ENCODE assay signal across 8 cellular contexts in genomic region chr3:160402249-160403027, GRCh38. TPM values are rescaled to one million over a fixed set of nuclear protein-coding genes. Genes with fewer than 3 reads are reported as not detected.
DNase-seq lines count a peak whose midpoint lies in the region; TF ChIP-seq lines count a peak whose summit lies in the region.

No MANE protein-coding gene starts in this region.

- H3K4ac ChIP-seq in trophoblast cell (ENCODE audit: low read depth, low read length), result no peak overlapping the region

- H4K20me1 ChIP-seq in OCI-LY7 (ENCODE audit: insufficient read depth, low read length), result peaks cover 68% of the 10 kb centered on the region

- H3K9ac ChIP-seq in trophoblast cell (ENCODE audit: low read length), result no peak overlapping the region

- H3K4me1 ChIP-seq in OCI-LY7 (ENCODE audit: insufficient read depth, low read length, poor library complexity, severe bottlenecking), result peaks cover 38% of the 10 kb centered on the region
- peaks cover 0 to 65% (median 9%) of the 10 kb centered on the region in 3 donors for H3K4me1 ChIP-seq in esophagus squamous epithelium
- H3K4me1 ChIP-seq in sigmoid colon, result peaks cover 0 to 26% (median 19%) of the 10 kb centered on the region in 4 donors
- H3K4me1 ChIP-seq in trophoblast cell (ENCODE audit: control insufficient read depth in 1 of 2, insufficient read depth in 2 of 2, low read length in 2 of 2), result no peaks in the 10 kb centered on the region

- DNase-seq in DMS79 treated with DMSO at 0.1 percent for 48 hours (lab: John Stamatoyannopoulos, UW) (peak; percentile 53), DMS79 (lab: John Stamatoyannopoulos, UW) (no peak), OCI-LY7 (ENCODE audit: low spot score) (no peak), esophagus squamous epithelium (lab: John Stamatoyannopoulos, UW) (no peak), sigmoid colon (no peak), GDM1 (lab: John Stamatoyannopoulos, UW) (no peak), trophoblast cell (no peak), C1 segment of cervical spinal cord (lab: John Stamatoyannopoulos, UW) (no peak)

- H2AFZ ChIP-seq in OCI-LY7 (ENCODE audit: low read length) (no peak overlapping the region), trophoblast cell (ENCODE audit: insufficient read depth, low read length, poor library complexity) (no peak overlapping the region)

- TF ChIP-seq CTCF in OCI-LY7 (conservative IDR thresholded peaks at IDR 0.05; ENCODE audit: low read length), result no peak
- TF ChIP-seq CTCF in esophagus squamous epithelium (IDR thresholded peaks at IDR 0.05), result no peak
- no peak for TF ChIP-seq CTCF in sigmoid colon (IDR thresholded peaks at IDR 0.05)

- H2BK12ac ChIP-seq in trophoblast cell (ENCODE audit: low read length), result no peak overlapping the region

- H3K4me3 ChIP-seq in OCI-LY7 (ENCODE audit: low read depth, low read length, poor library complexity, severe bottlenecking) (peak overlapping the region; percentile 100), esophagus squamous epithelium (peak overlapping the region; percentile 66 to 90 (median 76)), sigmoid colon (peak overlapping the region in 3 of 4 donors; percentile 61 to 76 (median 69)), trophoblast cell (ENCODE audit: low read depth, low read length) (no peak overlapping the region)

- H3K27ac ChIP-seq in OCI-LY7 (ENCODE audit: low read depth, low read length, poor library complexity, severe bottlenecking) (peak overlapping the region; percentile 92), esophagus squamous epithelium (peak overlapping the region; percentile 86 to 98 (median 92)), sigmoid colon (peak overlapping the region; percentile 22 to 90 (median 86)), trophoblast cell (ENCODE audit: low read depth, low read length) (no peak overlapping the region)

- H3K4me2 ChIP-seq in OCI-LY7 (ENCODE audit: low read length) (peak overlapping the region; percentile 84), trophoblast cell (ENCODE audit: low read length) (no peak overlapping the region)

- no peak overlapping the region for H4K91ac ChIP-seq in trophoblast cell (ENCODE audit: low read depth, low read length)

- H3K14ac ChIP-seq in trophoblast cell (ENCODE audit: low read length), result no peak overlapping the region

- H3K9me2 ChIP-seq in OCI-LY7 (ENCODE audit: insufficient read depth, low read length), result no peaks in the 10 kb centered on the region

- H3K79me2 ChIP-seq in OCI-LY7 (ENCODE audit: insufficient read depth, low read depth, low read length) (peaks cover 98% of the 10 kb centered on the region), trophoblast cell (ENCODE audit: control insufficient read depth, insufficient read depth, low read length, poor library complexity) (peaks cover 19% of the 10 kb centered on the region)

- H3K18ac ChIP-seq in trophoblast cell (ENCODE audit: low read length), result no peak overlapping the region

- H4K8ac ChIP-seq in trophoblast cell (ENCODE audit: low read depth, low read length), result no peak overlapping the region

- POLR2A ChIA-PET in OCI-LY7 (lab: Charles Lee), result interaction anchor here (0.5 to 1.9 kb wide), 10 partner anchors 9 to 651 kb away, joined by 3 to 14 read pairs (median 6); partner anchors contain the start of gene TRIM59

- H2BK120ac ChIP-seq in trophoblast cell (ENCODE audit: insufficient read depth, low read length, poor library complexity), result no peak overlapping the region

- no peak overlapping the region for H2AK5ac ChIP-seq in trophoblast cell (ENCODE audit: low read length)

- peaks cover 13% of the 10 kb centered on the region for H3K79me1 ChIP-seq in trophoblast cell (ENCODE audit: low read length)

- H3K27me3 ChIP-seq in esophagus squamous epithelium, result peaks cover 0 to 4% (median 0%) of the 10 kb centered on the region in 4 donors
- H3K27me3 ChIP-seq in sigmoid colon, result peaks cover 0 to 42% (median 15%) of the 10 kb centered on the region in 3 donors
- no peaks in the 10 kb centered on the region for H3K27me3 ChIP-seq in trophoblast cell (ENCODE audit: insufficient read depth, low read length)

- TF ChIP-seq EP300 in sigmoid colon (IDR thresholded peaks at IDR 0.05), result no peak

- TF ChIP-seq POLR2A in esophagus squamous epithelium (IDR thresholded peaks at IDR 0.05), result no peak
- TF ChIP-seq POLR2A in sigmoid colon (IDR thresholded peaks at IDR 0.05), result no peak

- H3K36me3 ChIP-seq in OCI-LY7 (ENCODE audit: insufficient read depth, low read length) (peaks cover 79% of the 10 kb centered on the region), esophagus squamous epithelium (peaks cover 0 to 18% (median 0%) of the 10 kb centered on the region in 3 donors), sigmoid colon (no peaks in the 10 kb centered on the region), trophoblast cell (ENCODE audit: control insufficient read depth in 1 of 2, insufficient read depth in 2 of 2, low read length in 2 of 2) (peaks cover 3% of the 10 kb centered on the region in 2 experiments)

- H3K9me3 ChIP-seq in OCI-LY7 (ENCODE audit: low read length) (no peaks in the 10 kb centered on the region), esophagus squamous epithelium (no peaks in the 10 kb centered on the region), sigmoid colon (no peaks in the 10 kb centered on the region), trophoblast cell (ENCODE audit: insufficient read depth, low read depth, low read length) (no peaks in the 10 kb centered on the region)

- no peak overlapping the region for H4K12ac ChIP-seq in trophoblast cell (ENCODE audit: low read depth, low read length)

- intact Hi-C loops in OCI-LY7 (cut with micrococcal nuclease; ENCODE audit: unreplicated experiment), result no loop called here
- intact Hi-C loops in esophagus squamous epithelium (cut with DNase I), result no loop called here
- intact Hi-C loops in sigmoid colon (cut with DNase I), result loop anchor here (10.0 kb wide), 1 partner anchor 638 kb away; no protein-coding TSS in a partner anchor

- no peak overlapping the region for H2BK5ac ChIP-seq in trophoblast cell (ENCODE audit: low read depth, low read length, poor library complexity)

- H3K23ac ChIP-seq in trophoblast cell (ENCODE audit: low read length), result no peak overlapping the region

- BruUV-seq in OCI-LY7 (replicated peaks; lab: Mats Ljungman, UMichigan), result no TSS peak

- 18 to 23% methylated on average over 11 of the region's 11 CpGs for WGBS in esophagus squamous epithelium, 2 donors
- WGBS in sigmoid colon, 2 donors, result 13 to 20% methylated on average over 11 of the region's 11 CpGs
- no CpG with 5 or more reads among the region's 11 CpGs for whole genome bisulfite sequencing in trophoblast cell (ENCODE audit: extremely low coverage, insufficient coverage, insufficient read length)

- CTCF ChIA-PET in OCI-LY7 (lab: Charles Lee; ENCODE audit: unreplicated experiment), result no interaction called here

RNA-seq across cellular contexts. Expression of gene SMC4, which starts 3.0 kb away (rescaled TPM):
- 316 and 348 TPM in 2 replicates for total RNA-seq in OCI-LY7 (2014; rRNA removed; shearing (Covaris generic))
- total RNA-seq in OCI-LY7 (2022) (352 and 382 TPM in 2 replicates), esophagus squamous epithelium (10 to 100 TPM; 50.4 to 94.8 (median 81.6) TPM), sigmoid colon (10 to 100 TPM; 25.1 to 44.6 (median 31.3) TPM)
- 10 to 100 TPM; 13.8 to 29.2 (median 19.9) TPM for polyA plus RNA-seq in sigmoid colon
- 170 and 173 TPM in 2 replicates for polyA plus RNA-seq in trophoblast cell (2013)

RNA-seq across cellular contexts. Expression of gene IFT80, which starts 3.4 kb away (rescaled TPM):
- total RNA-seq in OCI-LY7 (2014; rRNA removed; shearing (Covaris generic)), result 33.5 and 37.3 TPM in 2 replicates
- total RNA-seq in OCI-LY7 (2022), result 48.9 and 49.5 TPM in 2 replicates
- 10 to 100 TPM; 10.8 to 20.4 (median 14.9) TPM for total RNA-seq in esophagus squamous epithelium
- 10 to 100 TPM; 15.0 to 22.8 (median 17.2) TPM for total RNA-seq in sigmoid colon
- polyA plus RNA-seq in sigmoid colon, result 10 to 100 TPM in 2 of 3 donors, 1 to 10 TPM in 1; 5.8 to 10.8 (median 10.4) TPM
- polyA plus RNA-seq in trophoblast cell (2013), result 11.9 and 12.0 TPM in 2 replicates

RNA-seq across cellular contexts. Expression of gene TRIM59, which starts 47.1 kb away (rescaled TPM):
- 26.1 and 28.7 TPM in 2 replicates for total RNA-seq in OCI-LY7 (2014; rRNA removed; shearing (Covaris generic))
- total RNA-seq in OCI-LY7 (2022) (46.9 and 60.0 TPM in 2 replicates), esophagus squamous epithelium (10 to 100 TPM in 1 of 4 donors, 1 to 10 TPM in 3; 4.9 to 14.7 (median 8.9) TPM), sigmoid colon (1 to 10 TPM; 3.4 to 6.1 (median 5.3) TPM)
- polyA plus RNA-seq in sigmoid colon, result 1 to 10 TPM in 2 of 3 donors, under 1 TPM in 1; 0.60 to 5.5 (median 1.2) TPM
- polyA plus RNA-seq in trophoblast cell (2013), result 16.0 and 16.9 TPM in 2 replicates
